23 cellular contexts compared by ENCODE assay signal in genomic region chr2:165402142-165402541, GRCh38.
"Had no signal": no experiment of that assay in that cellular context is flagged by ENCODE, and none has a peak within 500 bp of the region (broad histone marks: within the 10 kb centered on the region; RNA-seq: fewer than 3 reads in every experiment).

No MANE protein-coding gene starts in this region.

- H3K27ac ChIP-seq: cardiac muscle cell, colonic mucosa, gastroesophageal sphincter, testis, transverse colon had no signal

- DNase-seq: activated CD4-positive, alpha-beta T cell treated with anti-CD3 and anti-CD28 coated beads for 36 hours; activated CD4-positive, CD25-positive, alpha-beta regulatory T cell; activated CD8-positive, alpha-beta memory T cell treated with anti-CD3 and anti-CD28 coated beads, Interleukin-2, amount 10 ng/mL, durations not matched to agents 7 days and 5 days; activated CD8-positive, alpha-beta T cell treated with anti-CD3 and anti-CD28 coated beads, Interleukin-2, amount 10 ng/mL, durations not matched to agents 7 days and 5 days; activated naive CD4-positive, alpha-beta T cell; activated T-cell treated with anti-CD3 and anti-CD28 coated beads, Interleukin-2, amount 50 U/mL, for 48 hours; aorta; cerebellar nuclear complex; colonic mucosa; effector CD8-positive, alpha-beta T cell; erythroblast; head of caudate nucleus; hypothalamus; immature natural killer cell; kidney; stimulated activated CD4-positive, alpha-beta T cell treated with anti-CD3 and anti-CD28 coated beads, Interleukin-12 subunit alpha, Interleukin-12 subunit beta, amount 100 ng/mL, for 4 hours; stimulated activated CD4-positive, alpha-beta T cell treated with anti-CD3 and anti-CD28 coated beads, Interleukin-4, amount 100 ng/mL, for 1 hour; stimulated activated naive CD8-positive, alpha-beta T cell treated with anti-CD3 and anti-CD28 coated beads, Interleukin-15, Interleukin-2, amounts not matched to agents 100 U/mL and 50 U/mL, for 24 hours; T-helper 2 cell; testis; transverse colon had no signal

- H3K4me1 ChIP-seq: colonic mucosa, gastroesophageal sphincter, testis had no signal

- H3K36me3 ChIP-seq: cardiac muscle cell, colonic mucosa, gastroesophageal sphincter, transverse colon had no signal

- H3K27me3 ChIP-seq: colonic mucosa, gastroesophageal sphincter, testis, transverse colon had no signal

- FAIRE-seq: kidney had no signal

- H3K4me3 ChIP-seq: cardiac muscle cell, colonic mucosa, gastroesophageal sphincter, testis, transverse colon had no signal

- H3K9me3 ChIP-seq: colonic mucosa, gastroesophageal sphincter, testis, transverse colon had no signal
